ENCODE assay signal across 24 cellular contexts in genomic region chr1:16128338-16128741, GRCh38. TPM values are rescaled to one million over a fixed set of nuclear protein-coding genes. Genes with fewer than 3 reads are reported as not detected.
DNase-seq lines count a peak whose midpoint lies in the region; ATAC-seq and TF ChIP-seq lines count a peak whose summit lies in the region.
"Had no signal": no experiment of that assay in that cellular context is flagged by ENCODE, and none has a peak within 500 bp of the region (broad histone marks: within the 10 kb centered on the region; RNA-seq: fewer than 3 reads in every experiment).

No MANE protein-coding gene starts in this region.

- H3K4me1 ChIP-seq in RWPE2 (ENCODE audit: insufficient read depth, poor library complexity, severe bottlenecking) (peaks cover 12% of the 10 kb centered on the region), heart left ventricle (peaks cover 0 to 51% (median 13%) of the 10 kb centered on the region in 12 donors), osteoblast (ENCODE audit: insufficient read depth, low read length) (peaks cover 21% of the 10 kb centered on the region)
- H3K4me1 ChIP-seq: thyroid gland had no signal

- H3K36me3 ChIP-seq in RWPE2 (ENCODE audit: low read depth) = peaks cover 95% of the 10 kb centered on the region
- H3K36me3 ChIP-seq in heart left ventricle = peaks cover 0 to 96% (median 85%) of the 10 kb centered on the region in 9 donors
- peaks cover 91% of the 10 kb centered on the region for H3K36me3 ChIP-seq in osteoblast (ENCODE audit: insufficient read depth, low read length)

- H3K79me2 ChIP-seq in osteoblast (ENCODE audit: insufficient read depth, low read length) = peaks cover 8% of the 10 kb centered on the region

- peak overlapping the region; percentile 71 for H3K27ac Mint-ChIP-seq in type B pancreatic cell
- no peak overlapping the region for H3K27ac Mint-ChIP-seq in CD4-positive, alpha-beta T cell
- H3K27ac Mint-ChIP-seq: activated naive CD8-positive, alpha-beta T cell treated with anti-CD3 and anti-CD28 coated beads, Interleukin-2, amount 10 ng/mL, durations not matched to agents 7 days and 5 days; memory B cell; T-helper 2 cell treated with Interferon-gamma antibody and Interleukin-4, amounts not matched to agents 5 μg/mL and 100 μg/mL, for 36 hours; WTC11 had no signal

- ATAC-seq in RWPE2 (ENCODE audit: low read depth) = no peak
- peak; percentile 55 to 73 (median 62) for ATAC-seq in heart left ventricle
- no peak for ATAC-seq in GM18498 (IDR thresholded peaks at IDR 0.05; ENCODE audit: unreplicated experiment)
- ATAC-seq in CD4-positive, alpha-beta T cell (ENCODE audit: poor library complexity) = no peak
- ATAC-seq in HG03460 (IDR thresholded peaks at IDR 0.05; ENCODE audit: unreplicated experiment) = no peak
- ATAC-seq: SK-N-SH treated with all-trans-retinoic acid at 6 μM for 48 hours; stimulated activated naive CD8-positive, alpha-beta T cell treated with anti-CD3 and anti-CD28 coated beads, Interleukin-15, Interleukin-2, amounts not matched to agents 100 U/mL and 50 U/mL, for 24 hours; WTC11 had no signal

- POLR2A ChIA-PET in CD4-positive, alpha-beta T cell (lab: Charles Lee) = no interaction called here

- DNase-seq in RWPE2 (ENCODE audit: low spot score) (peak; percentile 38), heart left ventricle (peak; percentile 72 to 83 (median 73)), osteoblast (ENCODE audit: insufficient read length, low spot score, missing footprints) (peak; percentile 49), type B pancreatic cell (ENCODE audit: extremely low spot score, unreplicated experiment) (no peak)
- no peak for DNase-seq in stimulated activated CD4-positive, alpha-beta T cell treated with anti-CD3 and anti-CD28 coated beads, Interleukin-4, amount 100 ng/mL, for 4 hours
- DNase-seq in CD4-positive, alpha-beta T cell = no peak
- DNase-seq: activated naive CD8-positive, alpha-beta T cell treated with anti-CD3 and anti-CD28 coated beads, Interleukin-2, amount 10 ng/mL, durations not matched to agents 7 days and 5 days; EL; NCI-H1048; NCI-H1694 treated with DMSO at 0.1 percent for 48 hours; NCI-H2171; NCI-H524; RPMI8226; stimulated activated CD4-positive, alpha-beta T cell treated with anti-CD3 and anti-CD28 coated beads, Interleukin-12 subunit alpha, Interleukin-12 subunit beta, amount 100 ng/mL, for 4 hours; stimulated activated naive CD8-positive, alpha-beta T cell treated with anti-CD3 and anti-CD28 coated beads, Interleukin-15, Interleukin-2, amounts not matched to agents 100 U/mL and 50 U/mL, for 24 hours; thyroid gland had no signal

- no peaks in the 10 kb centered on the region for H3K9me3 ChIP-seq in RWPE2 (ENCODE audit: severe bottlenecking)
- H3K9me3 ChIP-seq in heart left ventricle = no peaks in the 10 kb centered on the region
- H3K9me3 ChIP-seq in osteoblast (ENCODE audit: low read depth, low read length) = no peaks in the 10 kb centered on the region
- H3K9me3 ChIP-seq in CD4-positive, alpha-beta T cell (ENCODE audit: control insufficient read depth, low read length) = no peaks in the 10 kb centered on the region
- H3K9me3 ChIP-seq: thyroid gland had no signal

- no peaks in the 10 kb centered on the region for H3K27me3 Mint-ChIP-seq in type B pancreatic cell
- no peaks in the 10 kb centered on the region for H3K27me3 Mint-ChIP-seq in CD4-positive, alpha-beta T cell
- H3K27me3 Mint-ChIP-seq: activated naive CD8-positive, alpha-beta T cell treated with anti-CD3 and anti-CD28 coated beads, Interleukin-2, amount 10 ng/mL, durations not matched to agents 7 days and 5 days had no signal

- H3K4me3 ChIP-seq in RWPE2 (ENCODE audit: severe bottlenecking) (no peak overlapping the region), heart left ventricle (no peak overlapping the region), osteoblast (ENCODE audit: insufficient read depth, low read length) (no peak overlapping the region)
- H3K4me3 ChIP-seq: thyroid gland had no signal

- TF ChIP-seq CTCF in RWPE2 (IDR thresholded peaks at IDR 0.05; ENCODE audit: poor library complexity, severe bottlenecking) (no peak), heart left ventricle (IDR thresholded peaks at IDR 0.05) (no peak), osteoblast (IDR thresholded peaks at IDR 0.05; ENCODE audit: extremely low read depth, low read depth, low read length) (no peak), type B pancreatic cell (conservative IDR thresholded peaks at IDR 0.05) (no peak)
- no peak for TF ChIP-seq CTCF in CD4-positive, alpha-beta T cell (IDR thresholded peaks at IDR 0.05)

- no peak for TF ChIP-seq POLR2A in heart left ventricle (IDR thresholded peaks at IDR 0.05)

- peaks cover 44% of the 10 kb centered on the region for H4K20me1 ChIP-seq in osteoblast (ENCODE audit: insufficient read depth, low read length)

- peaks cover 13% of the 10 kb centered on the region for H3K4me1 Mint-ChIP-seq in type B pancreatic cell (ENCODE audit: unreplicated experiment)
- no peaks in the 10 kb centered on the region for H3K4me1 Mint-ChIP-seq in CD4-positive, alpha-beta T cell (ENCODE audit: low read depth)
- H3K4me1 Mint-ChIP-seq: activated naive CD8-positive, alpha-beta T cell treated with anti-CD3 and anti-CD28 coated beads, Interleukin-2, amount 10 ng/mL, durations not matched to agents 7 days and 5 days; CD14-positive monocyte; memory B cell had no signal

- H3K36me3 Mint-ChIP-seq in type B pancreatic cell = peaks cover 23% of the 10 kb centered on the region
- no peaks in the 10 kb centered on the region for H3K36me3 Mint-ChIP-seq in CD4-positive, alpha-beta T cell (ENCODE audit: low read depth)
- H3K36me3 Mint-ChIP-seq: activated naive CD8-positive, alpha-beta T cell treated with anti-CD3 and anti-CD28 coated beads, Interleukin-2, amount 10 ng/mL, durations not matched to agents 7 days and 5 days; CD14-positive monocyte; memory B cell had no signal

- H3K27me3 ChIP-seq in RWPE2 (ENCODE audit: insufficient read depth, poor library complexity, severe bottlenecking) = no peaks in the 10 kb centered on the region
- no peaks in the 10 kb centered on the region for H3K27me3 ChIP-seq in heart left ventricle
- no peaks in the 10 kb centered on the region for H3K27me3 ChIP-seq in osteoblast (ENCODE audit: insufficient read depth, low read length)
- no peaks in the 10 kb centered on the region for H3K27me3 ChIP-seq in CD4-positive, alpha-beta T cell (ENCODE audit: control insufficient read depth, insufficient read depth, low read length)
- H3K27me3 ChIP-seq: thyroid gland had no signal

- intact Hi-C loops in heart left ventricle (cut with DNase I) = loop anchor here in 2 of 10 donors (2.0 to 5.0 kb wide), 2 partner anchors 26 to 36 kb away; no protein-coding TSS in a partner anchor
- intact Hi-C loops in CD4-positive, alpha-beta T cell (cut with DNase I, micrococcal nuclease) = no loop called here

- 22 to 40% (median 33%) methylated on average over 6 of the region's 6 CpGs for WGBS in heart left ventricle, 4 donors

- CTCF ChIA-PET in CD4-positive, alpha-beta T cell (lab: Charles Lee) = no interaction called here

- H3K9me3 Mint-ChIP-seq in type B pancreatic cell = no peaks in the 10 kb centered on the region
- no peaks in the 10 kb centered on the region for H3K9me3 Mint-ChIP-seq in CD4-positive, alpha-beta T cell
- H3K9me3 Mint-ChIP-seq: activated naive CD8-positive, alpha-beta T cell treated with anti-CD3 and anti-CD28 coated beads, Interleukin-2, amount 10 ng/mL, durations not matched to agents 7 days and 5 days; memory B cell; T-helper 2 cell treated with Interferon-gamma antibody and Interleukin-4, amounts not matched to agents 5 μg/mL and 100 μg/mL, for 36 hours; WTC11 had no signal

- H2AFZ ChIP-seq in osteoblast (ENCODE audit: low read length) = no peak overlapping the region

- H3K27ac ChIP-seq in RWPE2 (ENCODE audit: poor library complexity, severe bottlenecking) (peak overlapping the region; percentile 23), heart left ventricle (peak overlapping the region; percentile 0 to 84 (median 66)), osteoblast (ENCODE audit: low read depth, low read length) (no peak overlapping the region)
- H3K27ac ChIP-seq in CD4-positive, alpha-beta T cell (ENCODE audit: low read depth, low read length) = no peak overlapping the region

- H3K4me2 ChIP-seq in osteoblast (ENCODE audit: insufficient read depth, low read length) = no peak overlapping the region

- H3K4me3 Mint-ChIP-seq in type B pancreatic cell = no peak overlapping the region
- H3K4me3 Mint-ChIP-seq in CD4-positive, alpha-beta T cell = no peak overlapping the region
- H3K4me3 Mint-ChIP-seq: activated naive CD8-positive, alpha-beta T cell treated with anti-CD3 and anti-CD28 coated beads, Interleukin-2, amount 10 ng/mL, durations not matched to agents 7 days and 5 days; CD14-positive monocyte; memory B cell; T-helper 2 cell treated with Interferon-gamma antibody and Interleukin-4, amounts not matched to agents 5 μg/mL and 100 μg/mL, for 36 hours; WTC11 had no signal

RNA-seq across cellular contexts. Expression of gene EPHA2, which starts 27.5 kb away (rescaled TPM):
- total RNA-seq in heart left ventricle (10 to 100 TPM in 8 of 9 donors, 1 to 10 TPM in 1; 7.6 to 34.7 (median 14.8) TPM), osteoblast (13.3 and 21.0 TPM in 2 replicates), type B pancreatic cell (ENCODE audit: low replicate concordance) (40.3 and 77.9 TPM in 2 replicates)
- polyA plus RNA-seq in heart left ventricle = 10 to 100 TPM in 1 of 2 donors, 1 to 10 TPM in 1; 5.6 to 14.0 TPM
- under 1 TPM in 1 of 2 experiments, not detected in 1; 0.22 TPM for total RNA-seq in CD4-positive, alpha-beta T cell
- total RNA-seq: activated naive CD8-positive, alpha-beta T cell treated with anti-CD3 and anti-CD28 coated beads, Interleukin-2, amount 10 ng/mL, durations not matched to agents 7 days and 5 days had no signal
- polyA plus RNA-seq: CD14-positive monocyte had no signal

RNA-seq across cellular contexts. Expression of gene FAM131C, which starts 54.9 kb away (rescaled TPM):
- total RNA-seq in heart left ventricle = 10 to 100 TPM in 1 of 9 donors, 1 to 10 TPM in 8; 1.2 to 17.8 (median 3.4) TPM
- polyA plus RNA-seq in heart left ventricle = 1 to 10 TPM; 1.1 to 9.3 TPM
- total RNA-seq in osteoblast = 0.36 TPM in 1 of 2 replicates, not detected in the other
- 1.4 and 3.1 TPM in 2 replicates for total RNA-seq in type B pancreatic cell (ENCODE audit: low replicate concordance)
- not detected for total RNA-seq in CD4-positive, alpha-beta T cell
- total RNA-seq: myocyte had no signal
- polyA plus RNA-seq: CD14-positive monocyte had no signal

Comparison
In these comparisons a context has a peak if more than half of its experiments do, and no peak if none do; other contexts are left out.
1. ATAC-seq: peak in heart left ventricle (4 of 4); none in RWPE2 (single experiment), GM18498 (single experiment), CD4-positive, alpha-beta T cell (single experiment) and HG03460 (single experiment).
2. DNase-seq: peak in RWPE2 (single experiment), heart left ventricle (5 of 5) and osteoblast (single experiment); none in type B pancreatic cell (single experiment), stimulated activated CD4-positive, alpha-beta T cell treated with anti-CD3 and anti-CD28 coated beads, Interleukin-4, amount 100 ng/mL, for 4 hours (0 of 2) and CD4-positive, alpha-beta T cell (0 of 10).
3. H3K27ac ChIP-seq: peak in RWPE2 (single experiment) and heart left ventricle (12 of 12); none in osteoblast (single experiment) and CD4-positive, alpha-beta T cell (single experiment).
4. RNA of gene EPHA2, which starts 27.5 kb away (total RNA-seq): 40.3 to 77.9 TPM in type B pancreatic cell, 13.3 to 21.0 TPM in osteoblast and 7.6 to 34.7 TPM in heart left ventricle; 0.22 TPM in CD4-positive, alpha-beta T cell; every median in the first group is over 4 times any median in the second.